7 cellular contexts compared by ENCODE assay signal in the genomic region with DNA sequence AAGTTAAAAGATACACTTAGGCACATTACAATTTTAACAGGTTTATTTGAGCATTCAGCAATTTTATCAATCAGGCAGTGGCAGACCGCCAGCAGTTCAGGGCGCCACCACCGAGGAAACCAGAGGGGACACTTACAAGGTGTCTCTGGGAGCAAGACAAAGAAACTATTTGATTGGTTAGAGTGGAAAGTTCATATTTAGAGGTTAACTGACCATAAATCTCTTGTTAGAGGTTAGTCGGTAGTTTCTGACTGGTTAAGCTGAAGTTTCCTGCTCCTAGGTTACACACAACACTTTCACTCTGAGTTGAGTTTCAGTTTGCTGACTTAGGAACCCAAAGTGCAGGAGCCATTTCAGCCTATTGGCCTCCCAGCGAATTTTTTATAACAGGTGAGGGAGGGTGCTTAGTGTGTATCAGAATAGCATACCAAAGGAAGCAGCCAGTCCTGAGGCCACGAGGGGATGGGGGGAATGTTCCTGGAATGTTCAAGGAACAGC. TPM values are rescaled to one million over a fixed set of nuclear protein-coding genes. Genes with fewer than 3 reads are reported as not detected.
A peak's percentile ranks its signal among the peaks of the same experiment; 100 is the strongest.
DNase-seq lines count a peak whose midpoint lies in the region; ATAC-seq, FAIRE-seq and TF ChIP-seq lines count a peak whose summit lies in the region.

No MANE protein-coding gene starts in this region.

- H2AFZ ChIP-seq in mesenchymal stem cell (ENCODE audit: low read depth, low read length) = no peak overlapping the region

- no peak overlapping the region for H3K4ac ChIP-seq in mesenchymal stem cell (ENCODE audit: low read depth in 1 of 2, low read length in 2 of 2)

- H3K4me1 Mint-ChIP-seq in activated B cell treated with CpG ODN at 0.5 μM for 24 hours (peaks cover 67% of the 10 kb centered on the region), HFFc6 (ENCODE audit: low read depth) (no peaks in the 10 kb centered on the region)

- no peak overlapping the region for H3K23ac ChIP-seq in mesenchymal stem cell (ENCODE audit: low read length in 2 of 2)

- H3K18ac ChIP-seq in mesenchymal stem cell (ENCODE audit: low read depth in 1 of 2, low read length in 2 of 2) = no peak overlapping the region

- H3K36me3 ChIP-seq in small intestine (ENCODE audit: control insufficient read depth in 2 of 2, insufficient read depth in 2 of 2, low read length in 2 of 2) (no peaks in the 10 kb centered on the region), mesenchymal stem cell (ENCODE audit: control insufficient read depth in 1 of 2, insufficient read depth in 2 of 2, low read depth in 1 of 2, low read length in 2 of 2) (no peaks in the 10 kb centered on the region)

- no peaks in the 10 kb centered on the region for H3K27me3 Mint-ChIP-seq in activated B cell treated with CpG ODN at 0.5 μM for 24 hours
- peaks cover 34% of the 10 kb centered on the region for H3K27me3 Mint-ChIP-seq in HFFc6 (ENCODE audit: insufficient read depth)

- H3K36me3 Mint-ChIP-seq in activated B cell treated with CpG ODN at 0.5 μM for 24 hours (ENCODE audit: low read depth) (peaks cover 14% of the 10 kb centered on the region), HFFc6 (ENCODE audit: low read depth) (no peaks in the 10 kb centered on the region)

- TF ChIP-seq CTCF in activated B cell treated with CpG ODN at 0.5 μM for 24 hours (IDR thresholded peaks at IDR 0.05) (no peak), HFFc6 (IDR thresholded peaks at IDR 0.05) (no peak)

- H3K27me3 ChIP-seq in small intestine (ENCODE audit: control insufficient read depth in 2 of 2, insufficient read depth in 2 of 2, low read length in 2 of 2) (no peaks in the 10 kb centered on the region), mesenchymal stem cell (ENCODE audit: control insufficient read depth in 1 of 2, insufficient read depth in 1 of 2, low read length in 2 of 2) (peaks cover 4 to 64% of the 10 kb centered on the region in 2 experiments)

- peak overlapping the region in 1 of 2 donors; percentile 1 for H3K27ac ChIP-seq in small intestine (ENCODE audit: low read depth in 1 of 2, low read length in 1 of 2)
- no peak overlapping the region for H3K27ac ChIP-seq in mesenchymal stem cell (ENCODE audit: low read length, poor library complexity, severe bottlenecking)

- POLR2A ChIA-PET in activated B cell treated with CpG ODN at 0.5 μM for 24 hours (lab: Charles Lee) = interaction anchor here (0.8 to 4.3 kb wide), 7 partner anchors 8 to 76 kb away, joined by 3 to 50 read pairs (median 6); partner anchors contain the start of gene LAMTOR4

- H2BK15ac ChIP-seq in mesenchymal stem cell (ENCODE audit: low read depth, poor library complexity, severe bottlenecking) = no peak overlapping the region

- H2AK5ac ChIP-seq in mesenchymal stem cell (ENCODE audit: low read length, severe bottlenecking) = no peak overlapping the region

- H4K8ac ChIP-seq in mesenchymal stem cell (ENCODE audit: low read length) = no peak overlapping the region

- H3K9ac ChIP-seq in mesenchymal stem cell (ENCODE audit: low read length) = no peak overlapping the region

- FAIRE-seq in small intestine (lab: Jason Lieb, UNC) = no peak

- ATAC-seq in GM19035 (IDR thresholded peaks at IDR 0.05; ENCODE audit: unreplicated experiment) (peak; percentile 64), HG02759 (IDR thresholded peaks at IDR 0.05; ENCODE audit: unreplicated experiment) (peak; percentile 74), activated B cell treated with CpG ODN at 0.5 μM for 24 hours (ENCODE audit: low read depth) (peak; percentile 61)

- H2BK5ac ChIP-seq in mesenchymal stem cell (ENCODE audit: low read depth, low read length, poor library complexity, severe bottlenecking) = no peak overlapping the region

- H3K4me3 ChIP-seq in small intestine (ENCODE audit: low read depth in 1 of 2, low read length in 2 of 2) = no peak overlapping the region
- no peak overlapping the region for H3K4me3 ChIP-seq in mesenchymal stem cell (ENCODE audit: insufficient read depth in 1 of 2, low read depth in 1 of 2, low read length in 2 of 2)

- CTCF ChIA-PET in activated B cell treated with CpG ODN at 0.5 μM for 24 hours (lab: Charles Lee) = interaction anchor here (5.5 kb wide), 1 partner anchor 19 kb away, joined by 30 read pairs; no protein-coding TSS in a partner anchor

- H3K4me3 Mint-ChIP-seq in activated B cell treated with CpG ODN at 0.5 μM for 24 hours (peak overlapping the region; percentile 64), HFFc6 (no peak overlapping the region)

- H3K14ac ChIP-seq in mesenchymal stem cell (ENCODE audit: low read length in 2 of 2) = no peak overlapping the region

- no peak overlapping the region for H2BK120ac ChIP-seq in mesenchymal stem cell (ENCODE audit: low read depth, low read length)

- no peak overlapping the region for H4K91ac ChIP-seq in mesenchymal stem cell (ENCODE audit: low read length)

- intact Hi-C loops in activated B cell treated with CpG ODN at 0.5 μM for 24 hours (cut with micrococcal nuclease) = no loop called here

- no peak overlapping the region for H2BK12ac ChIP-seq in mesenchymal stem cell (ENCODE audit: low read length in 2 of 2)

- no peak overlapping the region for H3K4me2 ChIP-seq in mesenchymal stem cell (ENCODE audit: low read length, poor library complexity, severe bottlenecking)

- no peaks in the 10 kb centered on the region for H3K9me3 ChIP-seq in small intestine (ENCODE audit: control insufficient read depth, low read depth)
- no peaks in the 10 kb centered on the region for H3K9me3 ChIP-seq in mesenchymal stem cell (ENCODE audit: control insufficient read depth, low read length)

- H3K9me3 Mint-ChIP-seq in activated B cell treated with CpG ODN at 0.5 μM for 24 hours (no peaks in the 10 kb centered on the region), HFFc6 (no peaks in the 10 kb centered on the region)

- DNase-seq in activated B cell treated with CpG ODN at 0.5 μM for 24 hours (no peak), small intestine (peak; percentile 78), NCI-H2081 treated with DMSO at 0.1 percent for 48 hours (lab: John Stamatoyannopoulos, UW) (no peak), mesenchymal stem cell (no peak), HFFc6 (no peak)

- 6 to 31% (median 8%) methylated on average over 6 of the region's 6 CpGs for WGBS in small intestine, 3 donors
- WGBS in mesenchymal stem cell = 77% methylated on average over 6 of the region's 6 CpGs

- H3K4me1 ChIP-seq in small intestine (ENCODE audit: control insufficient read depth in 2 of 2, insufficient read depth in 1 of 2, low read depth in 1 of 2, low read length in 1 of 2) (peaks cover 9 to 12% of the 10 kb centered on the region in 2 donors), mesenchymal stem cell (ENCODE audit: control insufficient read depth, insufficient read depth, low read depth, low read length) (no peaks in the 10 kb centered on the region)

- H3K79me1 ChIP-seq in mesenchymal stem cell (replicated peaks; ENCODE audit: low read length, poor library complexity, severe bottlenecking) = no peaks in the 10 kb centered on the region

- peak overlapping the region; percentile 82 for H3K27ac Mint-ChIP-seq in activated B cell treated with CpG ODN at 0.5 μM for 24 hours
- no peak overlapping the region for H3K27ac Mint-ChIP-seq in HFFc6

RNA-seq across cellular contexts. Expression of gene PVRIG, which starts 10.8 kb away (rescaled TPM):
- 17.1 and 20.0 TPM in 2 replicates for total RNA-seq in activated B cell treated with CpG ODN at 0.5 μM for 24 hours
- polyA plus RNA-seq in small intestine = 1 to 10 TPM in 1 of 3 donors, under 1 TPM in 2; 0.45 to 1.2 (median 0.81) TPM
- not detected for polyA plus RNA-seq in mesenchymal stem cell (2013, experiment 1 of 2)
- polyA plus RNA-seq in mesenchymal stem cell (2013, experiment 2 of 2) = not detected
- total RNA-seq in HFFc6 (2021; fragmentation: NEBNext Ultra II Directional; extraction: Animal tissue kit (Norgen Biotek cat#: 25700)) = under 1 TPM in 4 of 6 experiments, not detected in 2; 0.51 to 0.87 (median 0.61) TPM

RNA-seq across cellular contexts. Expression of gene STAG3, which starts 31.2 kb away (rescaled TPM):
- 41.3 and 42.4 TPM in 2 replicates for total RNA-seq in activated B cell treated with CpG ODN at 0.5 μM for 24 hours
- polyA plus RNA-seq in small intestine = 1 to 10 TPM in 1 of 3 donors, under 1 TPM in 1, not detected in 1; 0.81 to 3.6 TPM
- 0.15 TPM for polyA plus RNA-seq in mesenchymal stem cell (2013, experiment 1 of 2)
- 0.32 TPM for polyA plus RNA-seq in mesenchymal stem cell (2013, experiment 2 of 2)
- under 1 TPM; 0.24 to 0.91 (median 0.43) TPM for total RNA-seq in HFFc6 (2021; fragmentation: NEBNext Ultra II Directional; extraction: Animal tissue kit (Norgen Biotek cat#: 25700))

RNA-seq across cellular contexts. Expression of gene GPC2, which starts 31.8 kb away (rescaled TPM):
- total RNA-seq in activated B cell treated with CpG ODN at 0.5 μM for 24 hours = 5.0 and 5.1 TPM in 2 replicates
- polyA plus RNA-seq in small intestine = under 1 TPM in 1 of 3 donors, not detected in 2; 0.94 TPM
- polyA plus RNA-seq in mesenchymal stem cell (2013, experiment 1 of 2) = 3.4 TPM
- 2.7 TPM for polyA plus RNA-seq in mesenchymal stem cell (2013, experiment 2 of 2)
- 1 to 10 TPM in 3 of 6 experiments, under 1 TPM in 3; 0.57 to 1.4 (median 0.86) TPM for total RNA-seq in HFFc6 (2021; fragmentation: NEBNext Ultra II Directional; extraction: Animal tissue kit (Norgen Biotek cat#: 25700))

RNA-seq across cellular contexts. Expression of gene GAL3ST4, which starts 40.5 kb away (rescaled TPM):
- total RNA-seq in activated B cell treated with CpG ODN at 0.5 μM for 24 hours = 0.10 and 1.2 TPM in 2 replicates
- 1 to 10 TPM in 1 of 3 donors, under 1 TPM in 1, not detected in 1; 0.67 to 1.2 TPM for polyA plus RNA-seq in small intestine
- polyA plus RNA-seq in mesenchymal stem cell (2013, experiment 1 of 2) = 8.2 TPM
- 8.0 TPM for polyA plus RNA-seq in mesenchymal stem cell (2013, experiment 2 of 2)
- total RNA-seq in HFFc6 (2021; fragmentation: NEBNext Ultra II Directional; extraction: Animal tissue kit (Norgen Biotek cat#: 25700)) = 1 to 10 TPM; 5.1 to 8.6 (median 7.1) TPM

RNA-seq across cellular contexts. Expression of gene TRAPPC14, which starts 50.4 kb away (rescaled TPM):
- total RNA-seq in activated B cell treated with CpG ODN at 0.5 μM for 24 hours = 55.7 and 65.3 TPM in 2 replicates
- 10 to 100 TPM; 16.7 to 28.0 (median 25.1) TPM for polyA plus RNA-seq in small intestine
- polyA plus RNA-seq in mesenchymal stem cell (2013, experiment 1 of 2) = 11.9 TPM
- polyA plus RNA-seq in mesenchymal stem cell (2013, experiment 2 of 2) = 11.4 TPM
- 10 to 100 TPM; 19.1 to 23.4 (median 21.7) TPM for total RNA-seq in HFFc6 (2021; fragmentation: NEBNext Ultra II Directional; extraction: Animal tissue kit (Norgen Biotek cat#: 25700))

Comparison
In these comparisons a context has a peak if more than half of its experiments do, and no peak if none do; other contexts are left out.
1. RNA of gene STAG3, which starts 31.2 kb away (total RNA-seq): 41.3 to 42.4 TPM in activated B cell treated with CpG ODN at 0.5 μM for 24 hours; 0.24 to 0.91 TPM in HFFc6; every median in the first group is over 10 times any median in the second.
2. Peak in every context shown above with its lines, with median percentiles within 50 percentile points of each other: ATAC-seq.